In genomic region chr2:235921508-235922260, GRCh38 we compare ENCODE assay signal across 1 cellular context.
TF ChIP-seq lines count a peak whose summit lies in the region.

No MANE protein-coding gene starts in this region.

TF ChIP-seq in HepG2, 621 proteins besides CTCF, POLR2A, EP300 and RAD21 (continued from another document and continues in another):
- TF ChIP-seq ZNF318 (CRISPR knock-in tag; IDR thresholded peaks at IDR 0.05) (no peak), TEF (CRISPR knock-in tag; IDR thresholded peaks at IDR 0.05) (no peak), ZBTB25 (CRISPR knock-in tag; IDR thresholded peaks at IDR 0.05) (0 out of 2 replicates have a peak, but pooled peaks have one; percentile 41), SP2 (CRISPR knock-in tag; IDR thresholded peaks at IDR 0.05) (no peak), KAT8 (CRISPR knock-in tag; IDR thresholded peaks at IDR 0.05) (peak; percentile 43; the same call in 1 of the 2 replicates), HOMEZ (CRISPR knock-in tag; IDR thresholded peaks at IDR 0.05; ENCODE audit: low read depth) (peak; percentile 71; the same call in 1 of the 2 replicates), LCORL (IDR thresholded peaks at IDR 0.05) (no peak), LCORL (CRISPR knock-in tag; IDR thresholded peaks at IDR 0.05) (0 out of 2 replicates have a peak, but pooled peaks have one; percentile 39), THAP8 (CRISPR knock-in tag; IDR thresholded peaks at IDR 0.05; ENCODE audit: borderline replicate concordance) (no peak), ZBTB34 (CRISPR knock-in tag; IDR thresholded peaks at IDR 0.05) (no peak), ZNF629 (CRISPR knock-in tag; conservative IDR thresholded peaks at IDR 0.05) (no peak), TAF15 (IDR thresholded peaks at IDR 0.05; ENCODE audit: low read depth, low read length, poor library complexity, severe bottlenecking) (no peak), GFI1 (CRISPR knock-in tag; IDR thresholded peaks at IDR 0.05; ENCODE audit: borderline replicate concordance) (peak; percentile 67; the same call in 1 of the 2 replicates), CBX2 (IDR thresholded peaks at IDR 0.05; ENCODE audit: low read depth, low read length) (no peak), CBX2 (CRISPR knock-in tag; IDR thresholded peaks at IDR 0.05; ENCODE audit: low read depth) (no peak), KDM3A (CRISPR knock-in tag; IDR thresholded peaks at IDR 0.05; ENCODE audit: low read depth) (no peak), U2AF2 (IDR thresholded peaks at IDR 0.05; ENCODE audit: low read depth, low read length) (no peak), KLF15 (CRISPR knock-in tag; IDR thresholded peaks at IDR 0.05; ENCODE audit: borderline replicate concordance) (no peak), ZKSCAN8 (CRISPR knock-in tag; IDR thresholded peaks at IDR 0.05; ENCODE audit: borderline replicate concordance) (peak; percentile 62; the same call in 1 of the 2 replicates), ZNF557 (CRISPR knock-in tag; IDR thresholded peaks at IDR 0.05) (no peak), ZNF331 (CRISPR knock-in tag; IDR thresholded peaks at IDR 0.05) (0 out of 2 replicates have a peak, but pooled peaks have one; percentile 24), ZFX (CRISPR knock-in tag; IDR thresholded peaks at IDR 0.05; ENCODE audit: low read depth) (peak; percentile 41; the same call in 1 of the 2 replicates), SRSF9 (IDR thresholded peaks at IDR 0.05; ENCODE audit: borderline replicate concordance, insufficient read depth, low read depth, low read length, poor library complexity, severe bottlenecking) (no peak), RAD51 (IDR thresholded peaks at IDR 0.05; ENCODE audit: borderline replicate concordance) (no peak), PHF21A (CRISPR knock-in tag; IDR thresholded peaks at IDR 0.05) (no peak), KMT2A (CRISPR knock-in tag; IDR thresholded peaks at IDR 0.05) (no peak), SSRP1 (CRISPR knock-in tag; IDR thresholded peaks at IDR 0.05) (no peak), STAG1 (CRISPR knock-in tag; IDR thresholded peaks at IDR 0.05) (no peak), ZNF777 (CRISPR knock-in tag; IDR thresholded peaks at IDR 0.05) (no peak), ZNF747 (CRISPR knock-in tag; IDR thresholded peaks at IDR 0.05; ENCODE audit: borderline replicate concordance) (no peak), HES4 (CRISPR knock-in tag; IDR thresholded peaks at IDR 0.05; ENCODE audit: borderline replicate concordance) (no peak), PAWR (CRISPR knock-in tag; IDR thresholded peaks at IDR 0.05; ENCODE audit: borderline replicate concordance) (no peak), ARNTL (CRISPR knock-in tag; IDR thresholded peaks at IDR 0.05) (no peak), STAT6 (CRISPR knock-in tag; IDR thresholded peaks at IDR 0.05; ENCODE audit: borderline replicate concordance) (no peak), TIGD3 (CRISPR knock-in tag; IDR thresholded peaks at IDR 0.05; ENCODE audit: borderline replicate concordance) (no peak), RARG (CRISPR knock-in tag; IDR thresholded peaks at IDR 0.05; ENCODE audit: low read depth) (no peak), ESRRA (CRISPR knock-in tag; IDR thresholded peaks at IDR 0.05; ENCODE audit: low read depth) (no peak), GMEB2 (CRISPR knock-in tag; IDR thresholded peaks at IDR 0.05; ENCODE audit: low read depth) (no peak), ATAD3A (CRISPR knock-in tag; IDR thresholded peaks at IDR 0.05) (no peak), CBFB (CRISPR knock-in tag; IDR thresholded peaks at IDR 0.05) (no peak), ZMAT5 (CRISPR knock-in tag; IDR thresholded peaks at IDR 0.05; ENCODE audit: borderline replicate concordance, low read depth) (no peak), AGO2 (optimal IDR thresholded peaks at IDR 0.05; ENCODE audit: low read depth, low read length) (no peak), FOXM1 (CRISPR knock-in tag; IDR thresholded peaks at IDR 0.05) (no peak), RXRB (CRISPR knock-in tag; IDR thresholded peaks at IDR 0.05; ENCODE audit: borderline replicate concordance) (peak; percentile 73; the same call in 1 of the 2 replicates), ZNF781 (CRISPR knock-in tag; IDR thresholded peaks at IDR 0.05; ENCODE audit: borderline replicate concordance, not compliant biosample characterization) (no peak)
